Comparison of ENCODE assay signal across 9 cellular contexts in genomic region chr22:44024288-44024908, GRCh38. TPM values are rescaled to one million over a fixed set of nuclear protein-coding genes. Genes with fewer than 3 reads are reported as not detected.
A peak's percentile ranks its signal among the peaks of the same experiment; 100 is the strongest.
DNase-seq lines count a peak whose midpoint lies in the region; ATAC-seq, FAIRE-seq and TF ChIP-seq lines count a peak whose summit lies in the region.
"Had no signal": no experiment of that assay in that cellular context is flagged by ENCODE, and none has a peak within 500 bp of the region (broad histone marks: within the 10 kb centered on the region; RNA-seq: fewer than 3 reads in every experiment).

PARVB (plus strand) TSS chr22:44024302; CDS start chr22:44024340, 38 bp downstream.

- peak within 1 kb of the TSS; percentile 84 for H3K9ac ChIP-seq in OCI-LY1 (ENCODE audit: low read length)

- peak within 1 kb of the TSS; percentile 73 for H3K4me2 ChIP-seq in OCI-LY1 (ENCODE audit: low read length)

- FAIRE-seq in small intestine (lab: Jason Lieb, UNC) = no peak
- FAIRE-seq: colon had no signal

- TF ChIP-seq CTCF in OCI-LY1 (IDR thresholded peaks at IDR 0.05; ENCODE audit: low read length) (no peak), brain (conservative IDR thresholded peaks at IDR 0.05) (no peak)

- peak within 1 kb of the TSS in 1 of 5 experiments; percentile 69 for H3K27ac Mint-ChIP-seq in brain

- H3K36me3 ChIP-seq in OCI-LY1 (ENCODE audit: insufficient read depth, low read length) (no peaks in the 10 kb centered on the region), small intestine (ENCODE audit: control insufficient read depth in 2 of 2, insufficient read depth in 2 of 2, low read length in 2 of 2) (no peaks in the 10 kb centered on the region)

- H3K4me1 Mint-ChIP-seq in brain = peaks cover 32% of the 10 kb centered on the region

- H4K20me1 ChIP-seq in OCI-LY1 (ENCODE audit: insufficient read depth, low read length) = no peaks in the 10 kb centered on the region

- H3K4me3 ChIP-seq in OCI-LY1 (ENCODE audit: low read depth, low read length, poor library complexity, severe bottlenecking) (peak within 1 kb of the TSS; percentile 64), small intestine (ENCODE audit: low read depth in 1 of 2, low read length in 2 of 2) (peak within 1 kb of the TSS; percentile 59 to 63)

- H3K9me3 Mint-ChIP-seq in brain = peaks cover 0 to 3% (median 0%) of the 10 kb centered on the region in 5 experiments

- H3K79me2 ChIP-seq in OCI-LY1 (ENCODE audit: insufficient read depth, low read length) = peaks cover 19% of the 10 kb centered on the region

- no peaks in the 10 kb centered on the region for H3F3A ChIP-seq in OCI-LY1 (ENCODE audit: insufficient read depth, low read length)

- WGBS in small intestine, 3 donors = 2 to 11% (median 4%) methylated on average over 24 to 82 of the region's 82 CpGs

- peaks cover 17% of the 10 kb centered on the region for H3K27me3 Mint-ChIP-seq in brain

- H3K4me3 Mint-ChIP-seq in brain = peak within 1 kb of the TSS in 4 of 5 experiments; percentile 11 to 77 (median 58)

- peaks cover 62% of the 10 kb centered on the region for H3K4me1 ChIP-seq in OCI-LY1 (ENCODE audit: insufficient read depth, low read length, severe bottlenecking)
- H3K4me1 ChIP-seq in small intestine (ENCODE audit: control insufficient read depth in 2 of 2, insufficient read depth in 1 of 2, low read depth in 1 of 2, low read length in 1 of 2) = peaks cover 0 to 2% of the 10 kb centered on the region in 2 donors

- no peaks in the 10 kb centered on the region for H3K9me2 ChIP-seq in OCI-LY1 (ENCODE audit: low read depth, low read length)

- peak within 1 kb of the TSS; percentile 86 for H3K27ac ChIP-seq in OCI-LY1 (ENCODE audit: low read depth, low read length, poor library complexity, severe bottlenecking)
- peak within 1 kb of the TSS in 1 of 2 donors; percentile 98 for H3K27ac ChIP-seq in small intestine (ENCODE audit: low read depth in 1 of 2, low read length in 1 of 2)

- no peaks in the 10 kb centered on the region for H3K36me3 Mint-ChIP-seq in brain

- H3K27me3 ChIP-seq in OCI-LY1 (ENCODE audit: insufficient read depth, low read length) = no peaks in the 10 kb centered on the region
- no peaks in the 10 kb centered on the region for H3K27me3 ChIP-seq in small intestine (ENCODE audit: control insufficient read depth in 2 of 2, insufficient read depth in 2 of 2, low read length in 2 of 2)

- no peak within 1 kb of the TSS for H2AFZ ChIP-seq in OCI-LY1 (ENCODE audit: low read length)

- DNase-seq in iPS-NIHi11 (ENCODE audit: low spot score) (peak; percentile 67), small intestine (no peak), NCI-H524 treated with DMSO at 0.1 percent for 48 hours (lab: John Stamatoyannopoulos, UW) (no peak), medulla oblongata (ENCODE audit: extremely low spot score) (no peak)

- ATAC-seq in GM18505 (IDR thresholded peaks at IDR 0.05; ENCODE audit: unreplicated experiment) (no peak), HG03378 (IDR thresholded peaks at IDR 0.05; ENCODE audit: unreplicated experiment) (no peak)

- H3K9me3 ChIP-seq in OCI-LY1 (ENCODE audit: low read length) = no peaks in the 10 kb centered on the region
- H3K9me3 ChIP-seq in small intestine (ENCODE audit: control insufficient read depth, low read depth) = no peaks in the 10 kb centered on the region

- peak; percentile 55 for TF ChIP-seq POLR2A in GM18505 (IDR thresholded peaks at IDR 0.05; ENCODE audit: borderline replicate concordance, extremely low read depth, insufficient read depth, insufficient read length)

RNA-seq across cellular contexts. Expression of gene PARVB, which starts in this region (rescaled TPM):
- 19.7 TPM for polyA plus RNA-seq in brain (ENCODE audit: insufficient read depth, low read depth, low replicate concordance)
- 10 to 100 TPM in 1 of 3 donors, 1 to 10 TPM in 1, under 1 TPM in 1; 0.45 to 16.5 (median 9.7) TPM for polyA plus RNA-seq in small intestine
